20 cellular contexts compared by ENCODE assay signal in genomic region chr3:113741086-113741485, GRCh38. TPM values are rescaled to one million over a fixed set of nuclear protein-coding genes. Genes with fewer than 3 reads are reported as not detected.
A peak's percentile ranks its signal among the peaks of the same experiment; 100 is the strongest.
DNase-seq lines count a peak whose midpoint lies in the region; ATAC-seq, FAIRE-seq and TF ChIP-seq lines count a peak whose summit lies in the region.
"Had no signal": no experiment of that assay in that cellular context is flagged by ENCODE, and none has a peak within 500 bp of the region (broad histone marks: within the 10 kb centered on the region; RNA-seq: fewer than 3 reads in every experiment).

No MANE protein-coding gene starts in this region.

- H3K27ac ChIP-seq in A549 (no peak overlapping the region), DND-41 (ENCODE audit: low read length) (no peak overlapping the region), OCI-LY7 (ENCODE audit: low read depth, low read length, poor library complexity, severe bottlenecking) (no peak overlapping the region), fibroblast of lung (ENCODE audit: insufficient read depth, low read length) (no peak overlapping the region), lower lobe of right lung (no peak overlapping the region), body of pancreas (no peak overlapping the region), A673 (ENCODE audit: low read depth, low read length, poor library complexity, severe bottlenecking) (no peak overlapping the region)
- H3K27ac ChIP-seq: KMS-11 had no signal

- WGBS in A549 (ENCODE audit: missing lambda C conversion rate) = 72% methylated on average over 5 of the region's 5 CpGs
- 36 to 41% methylated on average over 5 of the region's 5 CpGs for WGBS in body of pancreas, 2 donors

- DNase-seq in A549 (ENCODE audit: low read depth in 1 of 2, low spot score in 1 of 2) (no peak), DND-41 (no peak), OCI-LY7 (ENCODE audit: low spot score) (no peak), fibroblast of lung (ENCODE audit: low read depth in 2 of 2) (no peak), mucosa of gallbladder (ENCODE audit: low spot score) (no peak), lower lobe of right lung (no peak), body of pancreas (no peak), A673 (ENCODE audit: low spot score) (no peak)
- DNase-seq: activated naive CD8-positive, alpha-beta T cell treated with anti-CD3 and anti-CD28 coated beads, Interleukin-2, amount 10 ng/mL, durations not matched to agents 7 days and 5 days; cerebellar nuclear complex; mammary epithelial cell; NCI-H187; NCI-H510A treated with DMSO at 0.1 percent for 48 hours; nucleus accumbens; OCI-M1; stimulated activated naive B cell treated with anti-CD40 and anti-IgM and Interleukin-4, amounts not matched to agents 10 μg/mL and 1 μg/mL and 100 μg/mL, for 72 hours had no signal

- H3K79me2 ChIP-seq in DND-41 (ENCODE audit: insufficient read depth, low read length) = peaks cover 100% of the 10 kb centered on the region
- peaks cover 98% of the 10 kb centered on the region for H3K79me2 ChIP-seq in OCI-LY7 (ENCODE audit: insufficient read depth, low read depth, low read length)
- H3K79me2 ChIP-seq in fibroblast of lung (ENCODE audit: control insufficient read depth, insufficient read depth, low read length) = peaks cover 97% of the 10 kb centered on the region

- H3K4me2 ChIP-seq in A549 (peak overlapping the region; percentile 13; the same call in 1 of the 3 replicates), DND-41 (ENCODE audit: insufficient read depth, low read length) (peak overlapping the region; percentile 9; the same call in 1 of the 2 replicates), OCI-LY7 (ENCODE audit: low read length) (peak overlapping the region; percentile 23; the same call in 1 of the 2 replicates), fibroblast of lung (ENCODE audit: extremely low read depth, insufficient read depth, low read length) (peak overlapping the region; percentile 48)
- H3K4me2 ChIP-seq: KMS-11 had no signal

- no peak overlapping the region for H3K9ac ChIP-seq in DND-41 (ENCODE audit: low read depth, low read length)
- H3K9ac ChIP-seq in fibroblast of lung (ENCODE audit: insufficient read depth, low read length) = no peak overlapping the region
- H3K9ac ChIP-seq: KMS-11 had no signal

- no peak for ATAC-seq in A549
- no peak for ATAC-seq in DND-41 (ENCODE audit: insufficient read depth, low read depth)
- no peak for ATAC-seq in lower lobe of right lung
- ATAC-seq in body of pancreas = no peak
- ATAC-seq: HCT116; stimulated activated naive B cell treated with anti-CD40 and anti-IgM and Interleukin-4, amounts not matched to agents 10 μg/mL and 1 μg/mL and 100 μg/mL, for 72 hours had no signal

- TF ChIP-seq CTCF in A549 (IDR thresholded peaks at IDR 0.05) (no peak), DND-41 (IDR thresholded peaks at IDR 0.05; ENCODE audit: borderline replicate concordance, extremely low read depth, low read length, poor library complexity, severe bottlenecking) (no peak), OCI-LY7 (conservative IDR thresholded peaks at IDR 0.05; ENCODE audit: low read length) (no peak), fibroblast of lung (conservative IDR thresholded peaks at IDR 0.05 in 1 of 2, IDR thresholded peaks at IDR 0.05 in 1 of 2; ENCODE audit: low read depth in 1 of 2, low read length in 2 of 2) (no peak), lower lobe of right lung (IDR thresholded peaks at IDR 0.05) (no peak), body of pancreas (IDR thresholded peaks at IDR 0.05) (no peak), A673 (conservative IDR thresholded peaks at IDR 0.05; ENCODE audit: low read depth, low read length) (no peak)

- H3K4me1 ChIP-seq in A549 (peaks cover 57% of the 10 kb centered on the region), DND-41 (ENCODE audit: insufficient read depth, low read length) (peaks cover 40% of the 10 kb centered on the region), OCI-LY7 (ENCODE audit: insufficient read depth, low read length, poor library complexity, severe bottlenecking) (peaks cover 71% of the 10 kb centered on the region), fibroblast of lung (ENCODE audit: control insufficient read depth, extremely low read depth, insufficient read depth, low read length) (peaks cover 2% of the 10 kb centered on the region), lower lobe of right lung (peaks cover 61% of the 10 kb centered on the region), body of pancreas (peaks cover 55% of the 10 kb centered on the region), A673 (ENCODE audit: insufficient read depth, low read length, poor library complexity, severe bottlenecking) (peaks cover 45% of the 10 kb centered on the region)

- H4K20me1 ChIP-seq in DND-41 (ENCODE audit: insufficient read depth, low read length) (peaks cover 77% of the 10 kb centered on the region), OCI-LY7 (ENCODE audit: insufficient read depth, low read length) (peaks cover 81% of the 10 kb centered on the region), fibroblast of lung (ENCODE audit: control insufficient read depth, extremely low read depth, insufficient read depth, low read length) (peaks cover 3% of the 10 kb centered on the region)

- H3K9me3 ChIP-seq in A549 (no peaks in the 10 kb centered on the region), DND-41 (ENCODE audit: insufficient read depth, low read length, severe bottlenecking) (no peaks in the 10 kb centered on the region), OCI-LY7 (ENCODE audit: low read length) (no peaks in the 10 kb centered on the region), fibroblast of lung (ENCODE audit: control insufficient read depth, insufficient read depth, low read depth, low read length) (no peaks in the 10 kb centered on the region), lower lobe of right lung (no peaks in the 10 kb centered on the region), body of pancreas (no peaks in the 10 kb centered on the region), A673 (ENCODE audit: low read depth, low read length, poor library complexity, severe bottlenecking) (no peaks in the 10 kb centered on the region)

- intact Hi-C loops in OCI-LY7 (cut with micrococcal nuclease; ENCODE audit: unreplicated experiment) = no loop called here
- intact Hi-C loops in lower lobe of right lung (cut with DNase I) = no loop called here
- intact Hi-C loops in body of pancreas (cut with DNase I) = no loop called here
- intact Hi-C loops in A673 (cut with micrococcal nuclease; ENCODE audit: unreplicated experiment) = loop anchor here (10.0 kb wide), 1 partner anchor 314 kb away; the partner anchor contains the start of genes CCDC191 and QTRT2

- H2AFZ ChIP-seq in DND-41 (ENCODE audit: low read depth, low read length) = no peak overlapping the region
- no peak overlapping the region for H2AFZ ChIP-seq in OCI-LY7 (ENCODE audit: low read length)
- H2AFZ ChIP-seq in fibroblast of lung (ENCODE audit: low read length) = no peak overlapping the region

- no peak for TF ChIP-seq EP300 in A549 (IDR thresholded peaks at IDR 0.05)

- TF ChIP-seq RAD21 in A549 (conservative IDR thresholded peaks at IDR 0.05 in 1 of 2, IDR thresholded peaks at IDR 0.05 in 1 of 2) = no peak

- POLR2A ChIA-PET in A549 (lab: Yijun Ruan, JAX) = no interaction called here
- POLR2A ChIA-PET in OCI-LY7 (lab: Charles Lee) = interaction anchor here (0.6 to 2.0 kb wide), 8 partner anchors 10 to 879 kb away, joined by 3 to 5 read pairs (median 3); no protein-coding TSS in a partner anchor
- POLR2A ChIA-PET in A673 (lab: Charles Lee; ENCODE audit: low non-redundant PET) = no interaction called here

- H3K36me3 ChIP-seq in DND-41 (ENCODE audit: insufficient read depth, low read length) = peaks cover 18% of the 10 kb centered on the region
- H3K36me3 ChIP-seq in OCI-LY7 (ENCODE audit: insufficient read depth, low read length) = peaks cover 65% of the 10 kb centered on the region
- no peaks in the 10 kb centered on the region for H3K36me3 ChIP-seq in fibroblast of lung (ENCODE audit: control insufficient read depth, insufficient read depth, low read length)
- H3K36me3 ChIP-seq in lower lobe of right lung = no peaks in the 10 kb centered on the region
- no peaks in the 10 kb centered on the region for H3K36me3 ChIP-seq in body of pancreas (replicated peaks in 1 of 2; ENCODE audit: insufficient read depth in 1 of 2, low read depth in 2 of 2)
- H3K36me3 ChIP-seq in A673 (ENCODE audit: insufficient read depth, low read length, poor library complexity, severe bottlenecking) = no peaks in the 10 kb centered on the region

- H3K4me3 ChIP-seq in A549 = no peak overlapping the region
- H3K4me3 ChIP-seq in DND-41 (ENCODE audit: low read depth in 1 of 2, low read length in 2 of 2) = no peak overlapping the region
- H3K4me3 ChIP-seq in OCI-LY7 (ENCODE audit: low read depth, low read length, poor library complexity, severe bottlenecking) = no peak overlapping the region
- H3K4me3 ChIP-seq in fibroblast of lung (replicated peaks in 1 of 4; ENCODE audit: control extremely low read depth in 1 of 4, insufficient read depth in 1 of 4, low read depth in 3 of 4, low read length in 4 of 4) = no peak overlapping the region
- H3K4me3 ChIP-seq in lower lobe of right lung = no peak overlapping the region
- no peak overlapping the region for H3K4me3 ChIP-seq in body of pancreas
- H3K4me3 ChIP-seq in A673 (ENCODE audit: low read depth, low read length, poor library complexity, severe bottlenecking) = no peak overlapping the region

- H3K9me2 ChIP-seq in OCI-LY7 (ENCODE audit: insufficient read depth, low read length) = no peaks in the 10 kb centered on the region

- FAIRE-seq in A549 (lab: Jason Lieb, UNC) = no peak
- FAIRE-seq: endometrium, urothelium cell line had no signal

- TF ChIP-seq POLR2A in A549 (IDR thresholded peaks at IDR 0.05; ENCODE audit: low read length) (no peak), body of pancreas (IDR thresholded peaks at IDR 0.05) (no peak)

- H3K27me3 ChIP-seq in DND-41 (ENCODE audit: insufficient read depth, low read length, poor library complexity) (no peaks in the 10 kb centered on the region), fibroblast of lung (ENCODE audit: control insufficient read depth, insufficient read depth, low read length) (no peaks in the 10 kb centered on the region), lower lobe of right lung (ENCODE audit: low read depth) (no peaks in the 10 kb centered on the region), body of pancreas (no peaks in the 10 kb centered on the region), A673 (replicated peaks; ENCODE audit: insufficient read depth, low read depth, low read length, poor library complexity) (no peaks in the 10 kb centered on the region)

- CTCF ChIA-PET in A549 (lab: Yijun Ruan, JAX) (interaction anchor here (0.8 to 1.9 kb wide), 4 partner anchors 9 to 172 kb away, joined by 3 to 4 read pairs (median 3); no protein-coding TSS in a partner anchor), OCI-LY7 (lab: Charles Lee; ENCODE audit: unreplicated experiment) (interaction anchor here (1.1 kb wide), 1 partner anchor 82 kb away, joined by 4 read pairs; no protein-coding TSS in a partner anchor), A673 (lab: Charles Lee) (no interaction called here)

- no TSS peak for BruUV-seq in OCI-LY7 (replicated peaks; lab: Mats Ljungman, UMichigan)
- BruUV-seq in A673 (replicated peaks; lab: Mats Ljungman, UMichigan) = no TSS peak

RNA-seq across cellular contexts. Expression of gene NAA50, which starts 5.0 kb away (rescaled TPM):
- polyA plus RNA-seq in A549 (2011; rRNA removed) = 107 and 141 TPM in 2 replicates
- polyA plus RNA-seq in A549 (2012; cell fraction: cytosol; rRNA removed) = 147 and 167 TPM in 2 replicates
- polyA plus RNA-seq in A549 (2012; cell fraction: nucleus; rRNA removed) = 90.9 and 95.9 TPM in 2 replicates
- 168 to 180 TPM (median 169 TPM) in 3 replicates for polyA plus RNA-seq in A549 (2017; fragmentation: RNase III; extraction: RNeasy Plus Mini Kit Qiagen cat#74134 plus additional on column Dnase treatment)
- 28.7 and 34.5 TPM in 2 replicates for polyA minus RNA-seq in A549 (2011; rRNA and poly(A)+ RNA removed)
- 223 and 225 TPM in 2 replicates for total RNA-seq in OCI-LY7 (2014; rRNA removed; shearing (Covaris generic))
- total RNA-seq in OCI-LY7 (2022) = 159 and 172 TPM in 2 replicates
- total RNA-seq in fibroblast of lung = 232 and 252 TPM in 2 replicates
- 150 and 189 TPM in 2 replicates for polyA plus RNA-seq in fibroblast of lung
- 119 and 178 TPM in 2 replicates for polyA plus RNA-seq in fibroblast of lung (2012)
- 18.6 and 22.7 TPM in 2 replicates for polyA minus RNA-seq in fibroblast of lung (ENCODE audit: low replicate concordance)
- 78.6 TPM for total RNA-seq in mucosa of gallbladder
- total RNA-seq in lower lobe of right lung = 83.3 TPM
- total RNA-seq in body of pancreas = 10 to 100 TPM; 32.2 to 93.6 TPM
- total RNA-seq in A673 (2021) = 229 and 268 TPM in 2 replicates

RNA-seq across cellular contexts. Expression of gene ATP6V1A, which starts 5.7 kb away (rescaled TPM):
- 37.5 and 39.8 TPM in 2 replicates for polyA plus RNA-seq in A549 (2011; rRNA removed)
- 6.6 and 7.6 TPM in 2 replicates for polyA plus RNA-seq in A549 (2012; cell fraction: cytosol; rRNA removed)
- polyA plus RNA-seq in A549 (2012; cell fraction: nucleus; rRNA removed) = 4.4 and 6.1 TPM in 2 replicates
- polyA plus RNA-seq in A549 (2017; fragmentation: RNase III; extraction: RNeasy Plus Mini Kit Qiagen cat#74134 plus additional on column Dnase treatment) = 22.6 to 23.4 TPM (median 23.2 TPM) in 3 replicates
- polyA minus RNA-seq in A549 (2011; rRNA and poly(A)+ RNA removed) = 35.1 and 38.1 TPM in 2 replicates
- 22.1 and 26.5 TPM in 2 replicates for total RNA-seq in OCI-LY7 (2014; rRNA removed; shearing (Covaris generic))
- total RNA-seq in OCI-LY7 (2022) = 63.2 and 77.3 TPM in 2 replicates
- total RNA-seq in fibroblast of lung = 125 and 213 TPM in 2 replicates
- polyA plus RNA-seq in fibroblast of lung = 75.7 and 80.6 TPM in 2 replicates
- polyA plus RNA-seq in fibroblast of lung (2012) = 50.8 and 52.2 TPM in 2 replicates
- polyA minus RNA-seq in fibroblast of lung (ENCODE audit: low replicate concordance) = 22.9 and 28.1 TPM in 2 replicates
- total RNA-seq in mucosa of gallbladder = 81.5 TPM
- 104 TPM for total RNA-seq in lower lobe of right lung
- total RNA-seq in body of pancreas = 10 to 100 TPM; 25.4 to 31.3 TPM
- total RNA-seq in A673 (2021) = 69.3 and 69.4 TPM in 2 replicates

RNA-seq across cellular contexts. Expression of gene USF3, which starts 44.6 kb away (rescaled TPM):
- polyA plus RNA-seq in A549 (2011; rRNA removed) (11.3 and 11.5 TPM in 2 replicates), A549 (2017; fragmentation: RNase III; extraction: RNeasy Plus Mini Kit Qiagen cat#74134 plus additional on column Dnase treatment) (1.8 to 1.9 TPM (median 1.8 TPM) in 3 replicates), fibroblast of lung (13.0 and 15.8 TPM in 2 replicates)
- polyA plus RNA-seq in A549 (2012; cell fraction: cytosol; rRNA removed) = 2.0 and 2.3 TPM in 2 replicates
- 0.91 and 1.1 TPM in 2 replicates for polyA plus RNA-seq in A549 (2012; cell fraction: nucleus; rRNA removed)
- 17.0 and 18.6 TPM in 2 replicates for polyA minus RNA-seq in A549 (2011; rRNA and poly(A)+ RNA removed)
- total RNA-seq in OCI-LY7 (2014; rRNA removed; shearing (Covaris generic)) = 8.0 and 11.7 TPM in 2 replicates
- total RNA-seq in OCI-LY7 (2022) (18.1 and 20.0 TPM in 2 replicates), fibroblast of lung (5.9 and 8.9 TPM in 2 replicates), mucosa of gallbladder (18.6 TPM), lower lobe of right lung (20.9 TPM), body of pancreas (10 to 100 TPM; 10.5 to 13.2 TPM), A673 (2021) (9.7 and 12.1 TPM in 2 replicates)
- polyA plus RNA-seq in fibroblast of lung (2012) = 3.3 and 4.9 TPM in 2 replicates
- 11.3 and 11.6 TPM in 2 replicates for polyA minus RNA-seq in fibroblast of lung (ENCODE audit: low replicate concordance)
